22 cellular contexts compared by ENCODE assay signal in genomic region chr1:154775559-154776338, GRCh38.
A peak's percentile ranks its signal among the peaks of the same experiment; 100 is the strongest.
DNase-seq lines count a peak whose midpoint lies in the region; ATAC-seq and TF ChIP-seq lines count a peak whose summit lies in the region.
"Had no signal": no experiment of that assay in that cellular context is flagged by ENCODE, and none has a peak within 500 bp of the region (broad histone marks: within the 10 kb centered on the region; RNA-seq: fewer than 3 reads in every experiment).

No MANE protein-coding gene starts in this region.

- CTCF ChIA-PET in Panc1 (lab: Charles Lee), result interaction anchor here (0.6 kb wide), 2 partner anchors 73 to 110 kb away, joined by 4 to 6 read pairs; no protein-coding TSS in a partner anchor
- CTCF ChIA-PET in CD8-positive, alpha-beta memory T cell (lab: Charles Lee), result interaction anchor here (1.0 to 1.9 kb wide), 5 partner anchors 10 to 46 kb away, joined by 3 to 11 read pairs (median 4); no protein-coding TSS in a partner anchor

- H3K4me3 Mint-ChIP-seq in glutamatergic neuron (ENCODE audit: unreplicated experiment), result no peak overlapping the region
- no peak overlapping the region for H3K4me3 Mint-ChIP-seq in CD8-positive, alpha-beta memory T cell
- H3K4me3 Mint-ChIP-seq: activated B cell treated with CpG ODN at 0.5 μM for 24 hours; activated CD4-positive, alpha-beta memory T cell treated with anti-CD3 and anti-CD28 coated beads for 36 hours; stimulated activated naive B cell treated with anti-CD40 and anti-IgM and Interleukin-4, amounts not matched to agents 10 μg/mL and 1 μg/mL and 100 μg/mL, for 72 hours had no signal

- H3K9me3 ChIP-seq in Panc1 (ENCODE audit: control insufficient read depth, insufficient read depth, low read depth, low read length) (no peaks in the 10 kb centered on the region; the same call in 1 of the 2 replicates), left lung (peaks cover 0 to 7% of the 10 kb centered on the region in 2 donors)
- no peaks in the 10 kb centered on the region for H3K9me3 ChIP-seq in CD8-positive, alpha-beta memory T cell (ENCODE audit: low read length)
- H3K9me3 ChIP-seq: psoas muscle had no signal

- H3K4me3 ChIP-seq in Panc1 (ENCODE audit: low read depth in 2 of 2, low read length in 2 of 2), result no peak overlapping the region
- H3K4me3 ChIP-seq in CD8-positive, alpha-beta memory T cell (ENCODE audit: low read length), result no peak overlapping the region
- H3K4me3 ChIP-seq in left lung, result no peak overlapping the region
- H3K4me3 ChIP-seq: adrenal gland, psoas muscle, smooth muscle cell, thoracic aorta had no signal

- peaks cover 13% of the 10 kb centered on the region for H3K4me1 Mint-ChIP-seq in glutamatergic neuron (ENCODE audit: low read depth, unreplicated experiment)
- H3K4me1 Mint-ChIP-seq in CD8-positive, alpha-beta memory T cell, result no peaks in the 10 kb centered on the region
- H3K4me1 Mint-ChIP-seq: activated B cell treated with CpG ODN at 0.5 μM for 24 hours had no signal

- TF ChIP-seq CTCF in Panc1 (IDR thresholded peaks at IDR 0.05) (no peak), glutamatergic neuron (IDR thresholded peaks at IDR 0.05; ENCODE audit: partially characterized antibody, unreplicated experiment) (no peak), left lung (IDR thresholded peaks at IDR 0.05) (no peak)

- no peaks in the 10 kb centered on the region for H3K27me3 Mint-ChIP-seq in glutamatergic neuron (ENCODE audit: unreplicated experiment)
- H3K27me3 Mint-ChIP-seq in CD8-positive, alpha-beta memory T cell, result peaks cover 0 to 4% of the 10 kb centered on the region in 2 donors
- H3K27me3 Mint-ChIP-seq: activated B cell treated with CpG ODN at 0.5 μM for 24 hours had no signal

- H3K27ac ChIP-seq in Panc1 (ENCODE audit: low read length), result no peak overlapping the region
- H3K27ac ChIP-seq in CD8-positive, alpha-beta memory T cell (ENCODE audit: low read depth, low read length), result no peak overlapping the region
- H3K27ac ChIP-seq in left lung, result no peak overlapping the region
- H3K27ac ChIP-seq: adrenal gland, psoas muscle, thoracic aorta had no signal

- no peaks in the 10 kb centered on the region for H3K36me3 ChIP-seq in Panc1 (ENCODE audit: control insufficient read depth, insufficient read depth, low read length)
- no peaks in the 10 kb centered on the region for H3K36me3 ChIP-seq in CD8-positive, alpha-beta memory T cell (ENCODE audit: insufficient read depth, low read length)
- H3K36me3 ChIP-seq in left lung, result no peaks in the 10 kb centered on the region
- H3K36me3 ChIP-seq: adrenal gland, thoracic aorta had no signal

- in situ Hi-C loops in Panc1 (cut with HindIII; ENCODE audit: low pct_unique_long_range_greater_than_20kb, low sequenced_read_pairs), result no loop called here

- H3K27me3 ChIP-seq in Panc1 (ENCODE audit: control insufficient read depth, insufficient read depth, low read length) (no peaks in the 10 kb centered on the region), left lung (peaks cover 0 to 6% of the 10 kb centered on the region in 2 donors)
- H3K27me3 ChIP-seq in CD8-positive, alpha-beta memory T cell (ENCODE audit: insufficient read depth, low read length, poor library complexity, severe bottlenecking), result no peaks in the 10 kb centered on the region
- H3K27me3 ChIP-seq: adrenal gland had no signal

- H3K9me3 Mint-ChIP-seq in glutamatergic neuron (ENCODE audit: unreplicated experiment), result peaks cover 15% of the 10 kb centered on the region
- no peaks in the 10 kb centered on the region for H3K9me3 Mint-ChIP-seq in CD8-positive, alpha-beta memory T cell
- H3K9me3 Mint-ChIP-seq: activated B cell treated with CpG ODN at 0.5 μM for 24 hours had no signal

- H3K36me3 Mint-ChIP-seq in glutamatergic neuron (ENCODE audit: unreplicated experiment), result peaks cover 4% of the 10 kb centered on the region
- no peaks in the 10 kb centered on the region for H3K36me3 Mint-ChIP-seq in CD8-positive, alpha-beta memory T cell
- H3K36me3 Mint-ChIP-seq: stimulated activated naive B cell treated with anti-CD40 and anti-IgM and Interleukin-4, amounts not matched to agents 10 μg/mL and 1 μg/mL and 100 μg/mL, for 72 hours had no signal

- BruUV-seq in Panc1 (replicated peaks; lab: Mats Ljungman, UMichigan), result no TSS peak

- POLR2A ChIA-PET in Panc1 (lab: Charles Lee), result interaction anchor here (0.7 kb wide), 1 partner anchor 113 kb away, joined by 3 read pairs; no protein-coding TSS in a partner anchor
- POLR2A ChIA-PET in CD8-positive, alpha-beta memory T cell (lab: Charles Lee), result no interaction called here

- DNase-seq in NCI-H1417 treated with DMSO at 0.1 percent for 48 hours (lab: John Stamatoyannopoulos, UW) (peak; percentile 19), Panc1 (ENCODE audit: low read depth, low spot score) (no peak), glutamatergic neuron (no peak), retina (peak; percentile 34), HT-29 (ENCODE audit: low spot score) (no peak), left lung (no peak)
- no peak for DNase-seq in CD8-positive, alpha-beta memory T cell
- DNase-seq: activated B cell treated with CpG ODN at 0.5 μM for 24 hours; activated CD4-positive, alpha-beta memory T cell treated with anti-CD3 and anti-CD28 coated beads for 36 hours; cortex of kidney; DND-41; left colon; MV-4-11; NCI-H2029 treated with DMSO at 0.1 percent for 48 hours; NCI-H510A; psoas muscle; stimulated activated CD4-positive, alpha-beta T cell treated with anti-CD3 and anti-CD28 coated beads, Interleukin-2, amount 100 ng/mL, for 48 hours; stimulated activated naive B cell treated with anti-CD40 and anti-IgM and Interleukin-4, amounts not matched to agents 10 μg/mL and 1 μg/mL and 100 μg/mL, for 72 hours; T1000 had no signal

- H3K4me1 ChIP-seq in Panc1 (ENCODE audit: control insufficient read depth, insufficient read depth, low read length), result no peaks in the 10 kb centered on the region
- H3K4me1 ChIP-seq in CD8-positive, alpha-beta memory T cell (ENCODE audit: insufficient read depth, low read length), result no peaks in the 10 kb centered on the region
- H3K4me1 ChIP-seq in left lung, result no peaks in the 10 kb centered on the region
- H3K4me1 ChIP-seq: adrenal gland, psoas muscle had no signal

- H3K27ac Mint-ChIP-seq in glutamatergic neuron (ENCODE audit: unreplicated experiment), result peak overlapping the region; percentile 25
- no peak overlapping the region for H3K27ac Mint-ChIP-seq in CD8-positive, alpha-beta memory T cell
- H3K27ac Mint-ChIP-seq: activated B cell treated with CpG ODN at 0.5 μM for 24 hours; activated CD4-positive, alpha-beta memory T cell treated with anti-CD3 and anti-CD28 coated beads for 36 hours; stimulated activated naive B cell treated with anti-CD40 and anti-IgM and Interleukin-4, amounts not matched to agents 10 μg/mL and 1 μg/mL and 100 μg/mL, for 72 hours had no signal

- intact Hi-C loops in Panc1 (cut with micrococcal nuclease; ENCODE audit: unreplicated experiment), result no loop called here
- intact Hi-C loops in left lung (cut with DNase I), result no loop called here

- ATAC-seq in Panc1, result 0 out of 2 replicates have a peak, but pooled peaks have one; percentile 14
- ATAC-seq in left lung, result no peak
- ATAC-seq: left colon; psoas muscle; stimulated activated naive B cell treated with anti-CD40 and anti-IgM and Interleukin-4, amounts not matched to agents 10 μg/mL and 1 μg/mL and 100 μg/mL, for 72 hours had no signal

Comparison
In these comparisons a context has a peak if more than half of its experiments do, and no peak if none do; other contexts are left out.
1. DNase-seq: peak in NCI-H1417 treated with DMSO at 0.1 percent for 48 hours (single experiment) and retina (single experiment); none in Panc1 (single experiment), glutamatergic neuron (single experiment), HT-29 (single experiment), CD8-positive, alpha-beta memory T cell (0 of 5) and left lung (0 of 2).